20 cellular contexts compared by ENCODE assay signal in the genomic region with DNA sequence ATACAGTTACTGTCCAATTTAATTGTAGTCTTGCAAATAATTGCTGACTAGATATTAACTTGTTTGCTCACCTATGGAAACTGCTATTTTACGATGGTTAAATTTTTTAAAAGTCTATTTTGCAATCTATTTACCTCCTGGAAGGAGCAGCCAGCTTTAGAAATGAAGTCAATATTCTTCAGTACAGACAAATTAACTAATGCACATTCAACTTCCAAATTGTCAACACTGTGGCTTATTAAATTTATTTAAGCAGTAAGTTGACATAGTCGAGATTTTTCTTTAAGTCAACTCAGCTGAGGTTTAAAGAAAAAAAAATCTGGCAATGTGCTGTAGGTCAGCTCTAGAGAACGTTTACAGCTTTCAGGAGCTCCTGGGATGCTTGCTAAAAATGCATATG.
"Had no signal": no experiment of that assay in that cellular context is flagged by ENCODE, and none has a peak within 500 bp of the region (broad histone marks: within the 10 kb centered on the region; RNA-seq: fewer than 3 reads in every experiment).

No MANE protein-coding gene starts in this region.

- DNase-seq: effector memory CD8-positive, alpha-beta T cell; foreskin keratinocyte; kidney; left colon; mammary epithelial cell; naive thymus-derived CD4-positive, alpha-beta T cell; nephron progenitor cell; psoas muscle; retina; spleen; stimulated activated CD4-positive, alpha-beta T cell treated with anti-CD3 and anti-CD28 coated beads, Interleukin-15, amount 100 ng/mL, for 24 hours; stimulated activated CD4-positive, alpha-beta T cell treated with anti-CD3 and anti-CD28 coated beads, Interleukin-1b, Interleukin-23, amount 100 ng/mL, for 48 hours; stimulated activated CD4-positive, alpha-beta T cell treated with anti-CD3 and anti-CD28 coated beads, Interleukin-4, amount 100 ng/mL, for 24 hours; tibial artery; upper lobe of left lung; uterus had no signal

- H3K27ac ChIP-seq: foreskin keratinocyte, parathyroid adenoma, psoas muscle, spleen, tibial artery, upper lobe of left lung, uterus had no signal

- H3K4me1 ChIP-seq: foreskin keratinocyte, parathyroid adenoma, psoas muscle, spleen, tibial artery, upper lobe of left lung, uterus had no signal

- H3K9me3 ChIP-seq: psoas muscle, tibial artery, upper lobe of left lung, uterus had no signal

- H3K36me3 ChIP-seq: upper lobe of left lung, uterus had no signal

- H3K4me3 ChIP-seq: psoas muscle, spleen, tibial artery, upper lobe of left lung, uterus had no signal

- H3K4me3 Mint-ChIP-seq: dendritic cell treated with granulocyte-macrophage colony-stimulating factor and Interleukin-4, amounts not matched to agents 40 ng/mL and 50 ng/mL, for 4 days; effector memory CD8-positive, alpha-beta T cell; naive thymus-derived CD4-positive, alpha-beta T cell; nephron progenitor cell; stimulated activated memory B cell treated with anti-CD40 and anti-IgM and Interleukin-4, amounts not matched to agents 10 μg/mL and 1 μg/mL and 100 μg/mL, for 72 hours; stimulated activated naive CD8-positive, alpha-beta T cell treated with anti-CD3 and anti-CD28 coated beads, Interleukin-15, Interleukin-2, amounts not matched to agents 100 ng/mL and 50 ng/mL, for 24 hours had no signal

- H3K27me3 ChIP-seq: foreskin keratinocyte, spleen, tibial artery, upper lobe of left lung, uterus had no signal

- H3K27ac Mint-ChIP-seq: dendritic cell treated with granulocyte-macrophage colony-stimulating factor and Interleukin-4, amounts not matched to agents 40 ng/mL and 50 ng/mL, for 4 days; effector memory CD8-positive, alpha-beta T cell; naive thymus-derived CD4-positive, alpha-beta T cell; nephron progenitor cell; stimulated activated memory B cell treated with anti-CD40 and anti-IgM and Interleukin-4, amounts not matched to agents 10 μg/mL and 1 μg/mL and 100 μg/mL, for 72 hours; stimulated activated naive CD8-positive, alpha-beta T cell treated with anti-CD3 and anti-CD28 coated beads, Interleukin-15, Interleukin-2, amounts not matched to agents 100 ng/mL and 50 ng/mL, for 24 hours had no signal

- H3K9me3 Mint-ChIP-seq: dendritic cell treated with granulocyte-macrophage colony-stimulating factor and Interleukin-4, amounts not matched to agents 40 ng/mL and 50 ng/mL, for 4 days; effector memory CD8-positive, alpha-beta T cell; stimulated activated naive CD8-positive, alpha-beta T cell treated with anti-CD3 and anti-CD28 coated beads, Interleukin-15, Interleukin-2, amounts not matched to agents 100 ng/mL and 50 ng/mL, for 24 hours had no signal

- H3K27me3 Mint-ChIP-seq: dendritic cell treated with granulocyte-macrophage colony-stimulating factor and Interleukin-4, amounts not matched to agents 40 ng/mL and 50 ng/mL, for 4 days; effector memory CD8-positive, alpha-beta T cell; naive thymus-derived CD4-positive, alpha-beta T cell; stimulated activated memory B cell treated with anti-CD40 and anti-IgM and Interleukin-4, amounts not matched to agents 10 μg/mL and 1 μg/mL and 100 μg/mL, for 72 hours; stimulated activated naive CD8-positive, alpha-beta T cell treated with anti-CD3 and anti-CD28 coated beads, Interleukin-15, Interleukin-2, amounts not matched to agents 100 ng/mL and 50 ng/mL, for 24 hours had no signal
